23 cellular contexts compared by ENCODE assay signal in genomic region chr1:114549137-114549536, GRCh38. TPM values are rescaled to one million over a fixed set of nuclear protein-coding genes. Genes with fewer than 3 reads are reported as not detected.
DNase-seq lines count a peak whose midpoint lies in the region; FAIRE-seq and TF ChIP-seq lines count a peak whose summit lies in the region.
"Had no signal": no experiment of that assay in that cellular context is flagged by ENCODE, and none has a peak within 500 bp of the region (broad histone marks: within the 10 kb centered on the region; RNA-seq: fewer than 3 reads in every experiment).

No MANE protein-coding gene starts in this region.

- TF ChIP-seq CTCF in MCF 10A (IDR thresholded peaks at IDR 0.05; ENCODE audit: unreplicated experiment) (no peak), breast epithelium (IDR thresholded peaks at IDR 0.05) (no peak), astrocyte (IDR thresholded peaks at IDR 0.05; ENCODE audit: insufficient read depth, low read depth, low read length) (no peak), fibroblast of the aortic adventitia (IDR thresholded peaks at IDR 0.05; ENCODE audit: insufficient read depth, low read length) (no peak), mesothelial cell of epicardium (IDR thresholded peaks at IDR 0.05; ENCODE audit: unreplicated experiment) (no peak)

- no peak overlapping the region for H3K27ac ChIP-seq in breast epithelium
- no peak overlapping the region for H3K27ac ChIP-seq in astrocyte (ENCODE audit: low read depth, low read length)
- H3K27ac ChIP-seq: upper lobe of left lung had no signal

- POLR2A ChIA-PET in MCF 10A (lab: Yijun Ruan, JAX) = interaction anchor here (0.6 to 3.0 kb wide), 5 partner anchors 28 to 1688 kb away, joined by 3 to 14 read pairs (median 3); partner anchors contain the start of gene TRIM33

- H3K27me3 Mint-ChIP-seq in MCF 10A (ENCODE audit: insufficient read depth, unreplicated experiment) (no peaks in the 10 kb centered on the region), astrocyte (ENCODE audit: low read depth, unreplicated experiment) (no peaks in the 10 kb centered on the region), mesothelial cell of epicardium (ENCODE audit: low read depth) (no peaks in the 10 kb centered on the region)
- H3K27me3 Mint-ChIP-seq in activated naive CD4-positive, alpha-beta T cell treated with anti-CD3 and anti-CD28 coated beads for 36 hours (ENCODE audit: low read depth) = peaks cover 3% of the 10 kb centered on the region
- H3K27me3 Mint-ChIP-seq: activated CD4-positive, alpha-beta memory T cell treated with anti-CD3 and anti-CD28 coated beads for 36 hours had no signal

- H2AFZ ChIP-seq in astrocyte (ENCODE audit: low read depth, low read length) = no peak overlapping the region

- H3K9me3 ChIP-seq in breast epithelium (no peaks in the 10 kb centered on the region), astrocyte (ENCODE audit: insufficient read depth, low read depth, low read length) (no peaks in the 10 kb centered on the region)
- H3K9me3 ChIP-seq: upper lobe of left lung had no signal

- H3K36me3 ChIP-seq in breast epithelium (no peaks in the 10 kb centered on the region), astrocyte (ENCODE audit: insufficient read depth, low read length) (no peaks in the 10 kb centered on the region)
- H3K36me3 ChIP-seq: upper lobe of left lung had no signal

- H3K36me3 Mint-ChIP-seq in MCF 10A (ENCODE audit: insufficient read depth, unreplicated experiment) = no peaks in the 10 kb centered on the region
- no peaks in the 10 kb centered on the region for H3K36me3 Mint-ChIP-seq in astrocyte (ENCODE audit: low read depth, unreplicated experiment)
- no peaks in the 10 kb centered on the region for H3K36me3 Mint-ChIP-seq in mesothelial cell of epicardium
- no peaks in the 10 kb centered on the region for H3K36me3 Mint-ChIP-seq in activated naive CD4-positive, alpha-beta T cell treated with anti-CD3 and anti-CD28 coated beads for 36 hours (ENCODE audit: low read depth)
- H3K36me3 Mint-ChIP-seq: activated CD4-positive, alpha-beta memory T cell treated with anti-CD3 and anti-CD28 coated beads for 36 hours; activated naive CD8-positive, alpha-beta T cell treated with anti-CD3 and anti-CD28 coated beads for 36 hours had no signal

- BruUV-seq in MCF 10A (replicated peaks; lab: Mats Ljungman, UMichigan) = no TSS peak

- no peak overlapping the region for H3K4me3 Mint-ChIP-seq in MCF 10A (ENCODE audit: unreplicated experiment)
- H3K4me3 Mint-ChIP-seq in astrocyte (ENCODE audit: unreplicated experiment) = no peak overlapping the region
- H3K4me3 Mint-ChIP-seq in mesothelial cell of epicardium = no peak overlapping the region
- H3K4me3 Mint-ChIP-seq in activated naive CD4-positive, alpha-beta T cell treated with anti-CD3 and anti-CD28 coated beads for 36 hours = no peak overlapping the region
- H3K4me3 Mint-ChIP-seq: activated CD4-positive, alpha-beta memory T cell treated with anti-CD3 and anti-CD28 coated beads for 36 hours; activated naive CD8-positive, alpha-beta T cell treated with anti-CD3 and anti-CD28 coated beads for 36 hours; B cell; effector memory CD8-positive, alpha-beta T cell had no signal

- no peaks in the 10 kb centered on the region for H3K9me3 Mint-ChIP-seq in MCF 10A (ENCODE audit: unreplicated experiment)
- H3K9me3 Mint-ChIP-seq in astrocyte (ENCODE audit: unreplicated experiment) = no peaks in the 10 kb centered on the region
- H3K9me3 Mint-ChIP-seq in mesothelial cell of epicardium = peaks cover 4% of the 10 kb centered on the region
- H3K9me3 Mint-ChIP-seq in activated naive CD4-positive, alpha-beta T cell treated with anti-CD3 and anti-CD28 coated beads for 36 hours = no peaks in the 10 kb centered on the region
- H3K9me3 Mint-ChIP-seq: activated CD4-positive, alpha-beta memory T cell treated with anti-CD3 and anti-CD28 coated beads for 36 hours; activated naive CD8-positive, alpha-beta T cell treated with anti-CD3 and anti-CD28 coated beads for 36 hours; effector memory CD8-positive, alpha-beta T cell had no signal

- FAIRE-seq in astrocyte (lab: Jason Lieb, UNC) = no peak
- FAIRE-seq: A204.1 had no signal

- H3K27ac Mint-ChIP-seq in MCF 10A (ENCODE audit: low read depth, unreplicated experiment) (no peak overlapping the region), astrocyte (ENCODE audit: unreplicated experiment) (no peak overlapping the region), mesothelial cell of epicardium (no peak overlapping the region)
- H3K27ac Mint-ChIP-seq in activated naive CD4-positive, alpha-beta T cell treated with anti-CD3 and anti-CD28 coated beads for 36 hours = no peak overlapping the region
- H3K27ac Mint-ChIP-seq: activated CD4-positive, alpha-beta memory T cell treated with anti-CD3 and anti-CD28 coated beads for 36 hours; activated naive CD8-positive, alpha-beta T cell treated with anti-CD3 and anti-CD28 coated beads for 36 hours; B cell; effector memory CD8-positive, alpha-beta T cell had no signal

- H3K4me1 ChIP-seq in breast epithelium = no peaks in the 10 kb centered on the region
- no peaks in the 10 kb centered on the region for H3K4me1 ChIP-seq in astrocyte (ENCODE audit: insufficient read depth, low read length)
- H3K4me1 ChIP-seq: upper lobe of left lung had no signal

- peak; percentile 77 for DNase-seq in MCF 10A (ENCODE audit: unreplicated experiment)
- DNase-seq in breast epithelium (ENCODE audit: low spot score in 2 of 2) = no peak
- peak; percentile 9 for DNase-seq in astrocyte (ENCODE audit: low read depth)
- peak; percentile 35 for DNase-seq in fibroblast of the aortic adventitia (ENCODE audit: low read depth)
- no peak for DNase-seq in NCI-H2029 treated with DMSO at 0.1 percent for 48 hours (lab: John Stamatoyannopoulos, UW)
- no peak for DNase-seq in mesothelial cell of epicardium (ENCODE audit: low spot score in 2 of 2, unreplicated experiment in 2 of 2)
- DNase-seq in activated naive CD4-positive, alpha-beta T cell treated with anti-CD3 and anti-CD28 coated beads for 36 hours = no peak
- no peak for DNase-seq in DMS114 treated with DMSO at 0.1 percent for 48 hours (lab: John Stamatoyannopoulos, UW; ENCODE audit: unreplicated experiment)
- DNase-seq: activated CD4-positive, alpha-beta memory T cell treated with anti-CD3 and anti-CD28 coated beads for 36 hours; activated CD4-positive, CD25-positive, alpha-beta regulatory T cell; activated naive CD8-positive, alpha-beta T cell treated with anti-CD3 and anti-CD28 coated beads for 36 hours; DMS79; effector memory CD8-positive, alpha-beta T cell; GOT3; KBM-7; left cardiac atrium; mesendoderm; NCI-H1048; NCI-H187; nucleus accumbens had no signal

- H3K4me1 Mint-ChIP-seq in MCF 10A (ENCODE audit: insufficient read depth, unreplicated experiment) = peaks cover 7% of the 10 kb centered on the region
- no peaks in the 10 kb centered on the region for H3K4me1 Mint-ChIP-seq in astrocyte (ENCODE audit: low read depth, unreplicated experiment)
- peaks cover 3% of the 10 kb centered on the region for H3K4me1 Mint-ChIP-seq in mesothelial cell of epicardium
- no peaks in the 10 kb centered on the region for H3K4me1 Mint-ChIP-seq in activated naive CD4-positive, alpha-beta T cell treated with anti-CD3 and anti-CD28 coated beads for 36 hours (ENCODE audit: low read depth)
- H3K4me1 Mint-ChIP-seq: activated naive CD8-positive, alpha-beta T cell treated with anti-CD3 and anti-CD28 coated beads for 36 hours; B cell had no signal

- H3K27me3 ChIP-seq in breast epithelium (no peaks in the 10 kb centered on the region), astrocyte (ENCODE audit: insufficient read depth, low read length) (no peaks in the 10 kb centered on the region)
- H3K27me3 ChIP-seq: upper lobe of left lung had no signal

- no peaks in the 10 kb centered on the region for H4K20me1 ChIP-seq in astrocyte (ENCODE audit: insufficient read depth, low read length)

- H3K4me2 ChIP-seq in astrocyte (ENCODE audit: low read length) = no peak overlapping the region

- TF ChIP-seq POLR2A in breast epithelium (IDR thresholded peaks at IDR 0.05) = no peak

- H3K4me3 ChIP-seq in breast epithelium = no peak overlapping the region
- H3K4me3 ChIP-seq in astrocyte (ENCODE audit: insufficient read depth, low read depth, low read length) = no peak overlapping the region
- no peak overlapping the region for H3K4me3 ChIP-seq in fibroblast of the aortic adventitia (ENCODE audit: low read depth, low read length)
- H3K4me3 ChIP-seq: upper lobe of left lung had no signal

- CTCF ChIA-PET in MCF 10A (lab: Yijun Ruan, JAX) = interaction anchor here (0.6 to 2.4 kb wide), 6 partner anchors 9 to 202 kb away, joined by 3 to 8 read pairs (median 5); no protein-coding TSS in a partner anchor
- CTCF ChIA-PET in activated naive CD4-positive, alpha-beta T cell treated with anti-CD3 and anti-CD28 coated beads for 36 hours (lab: Charles Lee) = no interaction called here

- intact Hi-C loops in MCF 10A (cut with micrococcal nuclease) (no loop called here), breast epithelium (cut with DNase I; ENCODE audit: low total_unique reads) (no loop called here)
- intact Hi-C loops in activated naive CD4-positive, alpha-beta T cell treated with anti-CD3 and anti-CD28 coated beads for 36 hours (cut with micrococcal nuclease) = no loop called here

- no peaks in the 10 kb centered on the region for H3K79me2 ChIP-seq in astrocyte (ENCODE audit: insufficient read depth, low read length)

- no peak overlapping the region for H3K9ac ChIP-seq in astrocyte (ENCODE audit: low read length)

RNA-seq across cellular contexts. Expression of gene BCAS2, which starts 32.3 kb away (rescaled TPM):
- total RNA-seq in MCF 10A (2022) = 85.4 and 97.2 TPM in 2 replicates
- 10 to 100 TPM; 46.5 to 48.0 (median 46.9) TPM for total RNA-seq in breast epithelium
- total RNA-seq in astrocyte = 44.8 and 48.4 TPM in 2 replicates
- 35.0 and 52.5 TPM in 2 replicates for total RNA-seq in fibroblast of the aortic adventitia (ENCODE audit: low replicate concordance)
- 39.3 to 39.5 TPM (median 39.4 TPM) in 3 replicates for total RNA-seq in mesothelial cell of epicardium
- 10 to 100 TPM; 46.5 to 48.0 TPM for total RNA-seq in activated naive CD4-positive, alpha-beta T cell treated with anti-CD3 and anti-CD28 coated beads for 36 hours

RNA-seq across cellular contexts. Expression of gene TRIM33, which starts 38.1 kb away (rescaled TPM):
- 33.2 and 38.3 TPM in 2 replicates for total RNA-seq in MCF 10A (2022)
- total RNA-seq in breast epithelium = 10 to 100 TPM; 40.8 to 80.9 (median 56.4) TPM
- total RNA-seq in astrocyte = 28.1 and 31.8 TPM in 2 replicates
- 37.4 and 37.5 TPM in 2 replicates for total RNA-seq in fibroblast of the aortic adventitia (ENCODE audit: low replicate concordance)
- 66.9 to 72.3 TPM (median 71.3 TPM) in 3 replicates for total RNA-seq in mesothelial cell of epicardium
- 10 to 100 TPM; 23.1 to 25.0 TPM for total RNA-seq in activated naive CD4-positive, alpha-beta T cell treated with anti-CD3 and anti-CD28 coated beads for 36 hours

Comparison
In these comparisons a context has a peak if more than half of its experiments do, and no peak if none do; other contexts are left out.
1. DNase-seq: peak in MCF 10A (single experiment), astrocyte (single experiment) and fibroblast of the aortic adventitia (single experiment); none in breast epithelium (0 of 2), NCI-H2029 treated with DMSO at 0.1 percent for 48 hours (single experiment), mesothelial cell of epicardium (0 of 2), activated naive CD4-positive, alpha-beta T cell treated with anti-CD3 and anti-CD28 coated beads for 36 hours (single experiment) and DMS114 treated with DMSO at 0.1 percent for 48 hours (single experiment).